Comparison of ENCODE assay signal across 1 cellular context in genomic region chr17:76427457-76428231, GRCh38.
A peak's percentile ranks its signal among the peaks of the same experiment; 100 is the strongest.
TF ChIP-seq lines count a peak whose summit lies in the region.

No MANE protein-coding gene starts in this region.

TF ChIP-seq in K562, 482 proteins besides CTCF, POLR2A, EP300 and RAD21:
- TF ChIP-seq C11orf30 (IDR thresholded peaks at IDR 0.05; ENCODE audit: low read depth) (peak; percentile 39), ZNF316 (IDR thresholded peaks at IDR 0.05) (peak; percentile 47; the same call in 1 of the 2 replicates), BACH1 (tag; IDR thresholded peaks at IDR 0.05) (no peak), ZSCAN29 (IDR thresholded peaks at IDR 0.05) (no peak)
TF ChIP-seq in K562: peak in this region for 2.
